ENCODE assay signal across 1 cellular context in the genomic region with DNA sequence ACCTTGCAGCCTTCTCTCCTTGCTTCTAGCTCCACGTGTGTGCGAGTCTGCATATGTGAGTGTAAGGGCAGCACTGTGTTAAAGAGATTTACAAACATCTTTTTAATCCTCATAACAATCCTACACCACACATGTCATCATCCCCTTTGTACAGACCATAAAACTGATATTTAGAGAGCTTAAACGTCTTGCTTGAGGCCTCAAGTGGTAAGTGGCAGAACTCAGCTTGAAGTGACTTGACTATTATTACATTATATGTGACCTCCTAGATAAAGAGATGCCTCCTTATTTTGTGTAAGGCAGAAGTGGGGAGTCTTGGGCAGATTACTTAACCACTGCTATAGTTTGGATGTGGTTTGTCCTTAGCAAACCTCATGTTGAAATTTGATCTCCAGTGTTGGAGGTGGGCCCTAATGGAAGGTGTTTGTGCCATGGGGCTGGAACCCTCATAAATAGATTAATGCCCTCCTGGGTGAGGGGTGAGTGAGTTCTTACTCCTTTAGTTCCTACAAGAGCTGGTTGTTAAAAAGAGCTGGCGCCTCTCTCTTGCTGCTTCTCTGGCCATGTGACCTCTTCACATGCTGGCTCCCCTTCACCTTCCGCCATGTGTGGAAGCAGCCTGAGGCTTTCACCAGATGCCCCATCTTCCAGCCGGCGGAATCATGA.
TF ChIP-seq lines count a peak whose summit lies in the region.

No MANE protein-coding gene starts in this region.

TF ChIP-seq in K562, 482 proteins besides CTCF, POLR2A, EP300 and RAD21:
- TF ChIP-seq, protein P1, sequence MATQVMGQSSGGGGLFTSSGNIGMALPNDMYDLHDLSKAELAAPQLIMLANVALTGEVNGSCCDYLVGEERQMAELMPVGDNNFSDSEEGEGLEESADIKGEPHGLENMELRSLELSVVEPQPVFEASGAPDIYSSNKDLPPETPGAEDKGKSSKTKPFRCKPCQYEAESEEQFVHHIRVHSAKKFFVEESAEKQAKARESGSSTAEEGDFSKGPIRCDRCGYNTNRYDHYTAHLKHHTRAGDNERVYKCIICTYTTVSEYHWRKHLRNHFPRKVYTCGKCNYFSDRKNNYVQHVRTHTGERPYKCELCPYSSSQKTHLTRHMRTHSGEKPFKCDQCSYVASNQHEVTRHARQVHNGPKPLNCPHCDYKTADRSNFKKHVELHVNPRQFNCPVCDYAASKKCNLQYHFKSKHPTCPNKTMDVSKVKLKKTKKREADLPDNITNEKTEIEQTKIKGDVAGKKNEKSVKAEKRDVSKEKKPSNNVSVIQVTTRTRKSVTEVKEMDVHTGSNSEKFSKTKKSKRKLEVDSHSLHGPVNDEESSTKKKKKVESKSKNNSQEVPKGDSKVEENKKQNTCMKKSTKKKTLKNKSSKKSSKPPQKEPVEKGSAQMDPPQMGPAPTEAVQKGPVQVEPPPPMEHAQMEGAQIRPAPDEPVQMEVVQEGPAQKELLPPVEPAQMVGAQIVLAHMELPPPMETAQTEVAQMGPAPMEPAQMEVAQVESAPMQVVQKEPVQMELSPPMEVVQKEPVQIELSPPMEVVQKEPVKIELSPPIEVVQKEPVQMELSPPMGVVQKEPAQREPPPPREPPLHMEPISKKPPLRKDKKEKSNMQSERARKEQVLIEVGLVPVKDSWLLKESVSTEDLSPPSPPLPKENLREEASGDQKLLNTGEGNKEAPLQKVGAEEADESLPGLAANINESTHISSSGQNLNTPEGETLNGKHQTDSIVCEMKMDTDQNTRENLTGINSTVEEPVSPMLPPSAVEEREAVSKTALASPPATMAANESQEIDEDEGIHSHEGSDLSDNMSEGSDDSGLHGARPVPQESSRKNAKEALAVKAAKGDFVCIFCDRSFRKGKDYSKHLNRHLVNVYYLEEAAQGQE (CRISPR knock-in tag; IDR thresholded peaks at IDR 0.05; ENCODE audit: low read depth) = no peak
- no peak for TF ChIP-seq ZNF79 (CRISPR knock-in tag; IDR thresholded peaks at IDR 0.05; ENCODE audit: low read depth)
